In genomic region chr14:95489163-95489887, GRCh38 we compare ENCODE assay signal across 11 cellular contexts. TPM values are rescaled to one million over a fixed set of nuclear protein-coding genes. Genes with fewer than 3 reads are reported as not detected.
A peak's percentile ranks its signal among the peaks of the same experiment; 100 is the strongest.
DNase-seq lines count a peak whose midpoint lies in the region; ATAC-seq and TF ChIP-seq lines count a peak whose summit lies in the region.
"Had no signal": no experiment of that assay in that cellular context is flagged by ENCODE, and none has a peak within 500 bp of the region (broad histone marks: within the 10 kb centered on the region; RNA-seq: fewer than 3 reads in every experiment).

No MANE protein-coding gene starts in this region.

- no peak overlapping the region for H3K4me3 Mint-ChIP-seq in activated CD8-positive, alpha-beta T cell treated with anti-CD3 and anti-CD28 coated beads, Interleukin-2, amount 10 ng/mL, durations not matched to agents 7 days and 5 days
- H3K4me3 Mint-ChIP-seq in activated CD8-positive, alpha-beta T cell treated with anti-CD3 and anti-CD28 coated beads for 36 hours = no peak overlapping the region
- H3K4me3 Mint-ChIP-seq in dendritic cell treated with granulocyte-macrophage colony-stimulating factor and Interleukin-4, amounts not matched to agents 40 ng/mL and 50 ng/mL, for 4 days = no peak overlapping the region
- H3K4me3 Mint-ChIP-seq: natural killer cell had no signal

- peak in 1 of 2 donors; percentile 18 for TF ChIP-seq POLR2A in tibial nerve (IDR thresholded peaks at IDR 0.05)

- H3K36me3 ChIP-seq in tibial nerve = no peaks in the 10 kb centered on the region

- CTCF ChIA-PET in activated CD8-positive, alpha-beta T cell treated with anti-CD3 and anti-CD28 coated beads, Interleukin-2, amount 10 ng/mL, durations not matched to agents 7 days and 5 days (lab: Charles Lee) = interaction anchor here (4.1 kb wide), 1 partner anchor 38 kb away, joined by 19 read pairs; no protein-coding TSS in a partner anchor
- CTCF ChIA-PET in activated CD8-positive, alpha-beta T cell treated with anti-CD3 and anti-CD28 coated beads for 36 hours (lab: Charles Lee) = interaction anchor here (1.3 kb wide), 1 partner anchor 38 kb away, joined by 3 read pairs; no protein-coding TSS in a partner anchor

- H3K27ac Mint-ChIP-seq in activated CD8-positive, alpha-beta T cell treated with anti-CD3 and anti-CD28 coated beads, Interleukin-2, amount 10 ng/mL, durations not matched to agents 7 days and 5 days = peak overlapping the region; percentile 20
- no peak overlapping the region for H3K27ac Mint-ChIP-seq in activated CD8-positive, alpha-beta T cell treated with anti-CD3 and anti-CD28 coated beads for 36 hours
- H3K27ac Mint-ChIP-seq in dendritic cell treated with granulocyte-macrophage colony-stimulating factor and Interleukin-4, amounts not matched to agents 40 ng/mL and 50 ng/mL, for 4 days = peak overlapping the region; percentile 22
- H3K27ac Mint-ChIP-seq: natural killer cell had no signal

- ATAC-seq in activated CD8-positive, alpha-beta T cell treated with anti-CD3 and anti-CD28 coated beads, Interleukin-2, amount 10 ng/mL, durations not matched to agents 7 days and 5 days = no peak
- no peak for ATAC-seq in activated CD8-positive, alpha-beta T cell treated with anti-CD3 and anti-CD28 coated beads for 36 hours
- no peak for ATAC-seq in HG03521 (IDR thresholded peaks at IDR 0.05; ENCODE audit: unreplicated experiment)
- ATAC-seq: activated CD4-positive, CD25-positive, alpha-beta regulatory T cell treated with anti-CD3 and anti-CD28 coated beads, Interleukin-2, amount 50 U/mL, for 24 hours; natural killer cell had no signal

- POLR2A ChIA-PET in activated CD8-positive, alpha-beta T cell treated with anti-CD3 and anti-CD28 coated beads, Interleukin-2, amount 10 ng/mL, durations not matched to agents 7 days and 5 days (lab: Charles Lee) = no interaction called here
- POLR2A ChIA-PET in activated CD8-positive, alpha-beta T cell treated with anti-CD3 and anti-CD28 coated beads for 36 hours (lab: Charles Lee) = interaction anchor here (0.7 kb wide), 1 partner anchor 54 kb away, joined by 3 read pairs; no protein-coding TSS in a partner anchor

- H3K4me1 ChIP-seq in tibial nerve = peaks cover 2 to 95% (median 66%) of the 10 kb centered on the region in 4 donors

- no peaks in the 10 kb centered on the region for H3K27me3 Mint-ChIP-seq in activated CD8-positive, alpha-beta T cell treated with anti-CD3 and anti-CD28 coated beads, Interleukin-2, amount 10 ng/mL, durations not matched to agents 7 days and 5 days (ENCODE audit: low read depth)
- no peaks in the 10 kb centered on the region for H3K27me3 Mint-ChIP-seq in activated CD8-positive, alpha-beta T cell treated with anti-CD3 and anti-CD28 coated beads for 36 hours
- H3K27me3 Mint-ChIP-seq in dendritic cell treated with granulocyte-macrophage colony-stimulating factor and Interleukin-4, amounts not matched to agents 40 ng/mL and 50 ng/mL, for 4 days = no peaks in the 10 kb centered on the region

- no peak for TF ChIP-seq CTCF in activated CD8-positive, alpha-beta T cell treated with anti-CD3 and anti-CD28 coated beads for 36 hours (IDR thresholded peaks at IDR 0.05)
- no peak for TF ChIP-seq CTCF in tibial nerve (IDR thresholded peaks at IDR 0.05)

- H3K9me3 Mint-ChIP-seq in activated CD8-positive, alpha-beta T cell treated with anti-CD3 and anti-CD28 coated beads, Interleukin-2, amount 10 ng/mL, durations not matched to agents 7 days and 5 days (ENCODE audit: insufficient read depth) = peaks cover 7% of the 10 kb centered on the region
- peaks cover 6% of the 10 kb centered on the region for H3K9me3 Mint-ChIP-seq in activated CD8-positive, alpha-beta T cell treated with anti-CD3 and anti-CD28 coated beads for 36 hours
- no peaks in the 10 kb centered on the region for H3K9me3 Mint-ChIP-seq in dendritic cell treated with granulocyte-macrophage colony-stimulating factor and Interleukin-4, amounts not matched to agents 40 ng/mL and 50 ng/mL, for 4 days
- H3K9me3 Mint-ChIP-seq: natural killer cell had no signal

- H3K4me1 Mint-ChIP-seq in activated CD8-positive, alpha-beta T cell treated with anti-CD3 and anti-CD28 coated beads, Interleukin-2, amount 10 ng/mL, durations not matched to agents 7 days and 5 days (ENCODE audit: low read depth) = peaks cover 20% of the 10 kb centered on the region
- peaks cover 43% of the 10 kb centered on the region for H3K4me1 Mint-ChIP-seq in activated CD8-positive, alpha-beta T cell treated with anti-CD3 and anti-CD28 coated beads for 36 hours (ENCODE audit: low read depth)
- H3K4me1 Mint-ChIP-seq in dendritic cell treated with granulocyte-macrophage colony-stimulating factor and Interleukin-4, amounts not matched to agents 40 ng/mL and 50 ng/mL, for 4 days (ENCODE audit: low read depth) = peaks cover 74% of the 10 kb centered on the region

- peaks cover 40% of the 10 kb centered on the region for H3K36me3 Mint-ChIP-seq in activated CD8-positive, alpha-beta T cell treated with anti-CD3 and anti-CD28 coated beads, Interleukin-2, amount 10 ng/mL, durations not matched to agents 7 days and 5 days (ENCODE audit: low read depth)
- peaks cover 29% of the 10 kb centered on the region for H3K36me3 Mint-ChIP-seq in activated CD8-positive, alpha-beta T cell treated with anti-CD3 and anti-CD28 coated beads for 36 hours (ENCODE audit: low read depth)
- H3K36me3 Mint-ChIP-seq in dendritic cell treated with granulocyte-macrophage colony-stimulating factor and Interleukin-4, amounts not matched to agents 40 ng/mL and 50 ng/mL, for 4 days (ENCODE audit: low read depth) = peaks cover 57% of the 10 kb centered on the region
- H3K36me3 Mint-ChIP-seq: natural killer cell had no signal

- no peak overlapping the region for H3K4me3 ChIP-seq in tibial nerve

- no peaks in the 10 kb centered on the region for H3K27me3 ChIP-seq in tibial nerve

- peak overlapping the region; percentile 74 to 96 (median 85) for H3K27ac ChIP-seq in tibial nerve

- no peaks in the 10 kb centered on the region for H3K9me3 ChIP-seq in tibial nerve

- 33 to 43% methylated on average over 3 of the region's 3 CpGs for WGBS in tibial nerve, 2 donors

- no peak for DNase-seq in activated CD8-positive, alpha-beta T cell treated with anti-CD3 and anti-CD28 coated beads, Interleukin-2, amount 10 ng/mL, durations not matched to agents 7 days and 5 days
- DNase-seq in activated CD8-positive, alpha-beta T cell treated with anti-CD3 and anti-CD28 coated beads for 36 hours = no peak
- DNase-seq in midbrain (lab: John Stamatoyannopoulos, UW) = peak; percentile 72
- DNase-seq in tibial nerve (ENCODE audit: low spot score in 2 of 2) = peak in 1 of 2 donors; percentile 51
- no peak for DNase-seq in iPS-NIHi7 (ENCODE audit: extremely low spot score)
- no peak for DNase-seq in SKM-1 (lab: John Stamatoyannopoulos, UW; ENCODE audit: unreplicated experiment)
- DNase-seq: activated naive CD4-positive, alpha-beta T cell; natural killer cell had no signal

- intact Hi-C loops in activated CD8-positive, alpha-beta T cell treated with anti-CD3 and anti-CD28 coated beads for 36 hours (cut with micrococcal nuclease) = no loop called here
- intact Hi-C loops in dendritic cell treated with granulocyte-macrophage colony-stimulating factor and Interleukin-4, amounts not matched to agents 40 ng/mL and 50 ng/mL, for 4 days (cut with micrococcal nuclease) = no loop called here

- peak; percentile 65 to 82 for TF ChIP-seq EP300 in tibial nerve (IDR thresholded peaks at IDR 0.05)

RNA-seq across cellular contexts. Expression of gene SYNE3, which starts 27.1 kb away (rescaled TPM):
- 10 to 100 TPM; 91.5 TPM for total RNA-seq in activated CD8-positive, alpha-beta T cell treated with anti-CD3 and anti-CD28 coated beads, Interleukin-2, amount 10 ng/mL, durations not matched to agents 7 days and 5 days
- 10 to 100 TPM; 64.0 to 64.1 TPM for total RNA-seq in activated CD8-positive, alpha-beta T cell treated with anti-CD3 and anti-CD28 coated beads for 36 hours
- 100 to 1,000 TPM in 1 of 4 donors, 10 to 100 TPM in 3; 71.0 to 106 (median 87.5) TPM for total RNA-seq in tibial nerve

RNA-seq across cellular contexts. Expression of gene GLRX5, which starts 45.5 kb away (rescaled TPM):
- 10 to 100 TPM; 52.8 to 54.6 TPM for total RNA-seq in activated CD8-positive, alpha-beta T cell treated with anti-CD3 and anti-CD28 coated beads, Interleukin-2, amount 10 ng/mL, durations not matched to agents 7 days and 5 days
- 10 to 100 TPM; 47.3 to 47.8 TPM for total RNA-seq in activated CD8-positive, alpha-beta T cell treated with anti-CD3 and anti-CD28 coated beads for 36 hours
- total RNA-seq in tibial nerve = 10 to 100 TPM; 26.4 to 44.7 (median 34.6) TPM
